ENCODE assay signal across 28 cellular contexts in the genomic region with DNA sequence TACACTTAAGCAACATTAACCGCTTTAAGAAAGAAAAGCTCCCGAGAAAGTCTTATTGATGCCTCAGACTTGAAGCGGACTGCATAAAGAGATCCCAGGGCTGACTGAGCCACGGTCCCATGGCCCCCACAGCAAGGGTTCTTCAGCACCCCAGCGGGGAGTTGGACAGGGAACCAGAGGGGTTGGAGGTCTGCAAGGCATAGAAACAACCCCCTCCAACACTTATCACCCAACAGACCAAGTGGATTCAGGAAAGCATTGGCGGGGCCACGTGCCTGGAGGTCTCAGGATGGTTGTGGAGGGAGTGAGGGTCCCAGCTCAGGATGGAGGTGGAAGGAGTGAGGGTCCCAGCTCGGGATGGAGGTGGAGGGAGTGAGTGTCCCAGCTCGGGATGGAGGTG.
"Had no signal": no experiment of that assay in that cellular context is flagged by ENCODE, and none has a peak within 500 bp of the region (broad histone marks: within the 10 kb centered on the region; RNA-seq: fewer than 3 reads in every experiment).

No MANE protein-coding gene starts in this region.

- H3K27ac Mint-ChIP-seq: activated CD8-positive, alpha-beta T cell treated with anti-CD3 and anti-CD28 coated beads, Interleukin-2, amount 10 ng/mL, durations not matched to agents 7 days and 5 days; activated naive CD4-positive, alpha-beta T cell treated with anti-CD3 and anti-CD28 coated beads, Interleukin-2, amount 50 U/mL, for 24 hours; activated T-helper 1 cell treated with anti-CD3 and anti-CD28 coated beads, Interleukin-12 subunit alpha, Interleukin-12 subunit beta, Interleukin-2, Interleukin-4 antibody, amounts not matched to agents 30 ng/mL and 10 ng/mL and 1 ng/mL, durations not matched to agents 14 hours and 24 hours and 36 hours; dendritic cell treated with granulocyte-macrophage colony-stimulating factor and Interleukin-4, amounts not matched to agents 40 ng/mL and 50 ng/mL, for 4 days; memory B cell; nephron; stimulated activated naive B cell treated with anti-CD40 and anti-IgM and Interleukin-4, amounts not matched to agents 10 μg/mL and 1 μg/mL and 100 μg/mL, for 72 hours; T-cell; T-helper 2 cell treated with Interferon-gamma antibody and Interleukin-4, amounts not matched to agents 5 μg/mL and 100 μg/mL, for 36 hours had no signal

- H3K36me3 ChIP-seq: cardiac muscle cell, sigmoid colon, upper lobe of left lung had no signal

- FAIRE-seq: endothelial cell of umbilical vein, frontal cortex, TTC549 had no signal

- H3K27ac ChIP-seq: body of pancreas, cardiac muscle cell, sigmoid colon, testis, upper lobe of left lung had no signal

- H3K36me3 Mint-ChIP-seq: activated naive CD4-positive, alpha-beta T cell treated with anti-CD3 and anti-CD28 coated beads, Interleukin-2, amount 50 U/mL, for 24 hours; memory B cell; stimulated activated naive B cell treated with anti-CD40 and anti-IgM and Interleukin-4, amounts not matched to agents 10 μg/mL and 1 μg/mL and 100 μg/mL, for 72 hours; T-cell had no signal

- H3K4me2 ChIP-seq: smooth muscle cell had no signal

- H3K27me3 Mint-ChIP-seq: activated naive CD4-positive, alpha-beta T cell treated with anti-CD3 and anti-CD28 coated beads, Interleukin-2, amount 50 U/mL, for 24 hours; dendritic cell treated with granulocyte-macrophage colony-stimulating factor and Interleukin-4, amounts not matched to agents 40 ng/mL and 50 ng/mL, for 4 days; memory B cell; stimulated activated naive B cell treated with anti-CD40 and anti-IgM and Interleukin-4, amounts not matched to agents 10 μg/mL and 1 μg/mL and 100 μg/mL, for 72 hours; T-cell had no signal

- H3K27me3 ChIP-seq: body of pancreas, cardiac muscle cell, sigmoid colon, testis, upper lobe of left lung had no signal

- H3K4me1 ChIP-seq: body of pancreas, sigmoid colon, testis, upper lobe of left lung had no signal

- H3K4me3 Mint-ChIP-seq: activated CD8-positive, alpha-beta T cell treated with anti-CD3 and anti-CD28 coated beads, Interleukin-2, amount 10 ng/mL, durations not matched to agents 7 days and 5 days; activated naive CD4-positive, alpha-beta T cell treated with anti-CD3 and anti-CD28 coated beads, Interleukin-2, amount 50 U/mL, for 24 hours; activated T-helper 1 cell treated with anti-CD3 and anti-CD28 coated beads, Interleukin-12 subunit alpha, Interleukin-12 subunit beta, Interleukin-2, Interleukin-4 antibody, amounts not matched to agents 30 ng/mL and 10 ng/mL and 1 ng/mL, durations not matched to agents 14 hours and 24 hours and 36 hours; dendritic cell treated with granulocyte-macrophage colony-stimulating factor and Interleukin-4, amounts not matched to agents 40 ng/mL and 50 ng/mL, for 4 days; memory B cell; nephron; stimulated activated naive B cell treated with anti-CD40 and anti-IgM and Interleukin-4, amounts not matched to agents 10 μg/mL and 1 μg/mL and 100 μg/mL, for 72 hours; T-cell; T-helper 2 cell treated with Interferon-gamma antibody and Interleukin-4, amounts not matched to agents 5 μg/mL and 100 μg/mL, for 36 hours had no signal

- DNase-seq: activated CD4-positive, alpha-beta T cell treated with anti-CD3 and anti-CD28 coated beads for 1 hour; activated CD4-positive, alpha-beta T cell treated with anti-CD3 and anti-CD28 coated beads, Interleukin-2, amount 50 U/mL, for 1 hour; activated CD8-positive, alpha-beta T cell treated with anti-CD3 and anti-CD28 coated beads, Interleukin-2, amount 10 ng/mL, durations not matched to agents 7 days and 5 days; activated gamma-delta T cell; anterior cingulate cortex; body of pancreas; effector CD8-positive, alpha-beta T cell; hippocampal formation; sigmoid colon; stimulated activated CD4-positive, alpha-beta T cell treated with anti-CD3 and anti-CD28 coated beads, Interleukin-15, amount 100 ng/mL, for 24 hours; stimulated activated CD4-positive, alpha-beta T cell treated with anti-CD3 and anti-CD28 coated beads, Interleukin-2, amount 100 ng/mL, for 48 hours; stimulated activated CD8-positive, alpha-beta memory T cell treated with anti-CD3 and anti-CD28 coated beads, Interleukin-4, amount 100 ng/mL, for 48 hours; stimulated activated naive B cell treated with anti-CD40 and anti-IgM and Interleukin-4, amounts not matched to agents 10 μg/mL and 1 μg/mL and 100 μg/mL, for 72 hours; T-cell; upper lobe of left lung had no signal

- H3K9me3 Mint-ChIP-seq: activated naive CD4-positive, alpha-beta T cell treated with anti-CD3 and anti-CD28 coated beads, Interleukin-2, amount 50 U/mL, for 24 hours; nephron had no signal

- H3K4me3 ChIP-seq: body of pancreas, cardiac muscle cell, sigmoid colon, smooth muscle cell, testis, upper lobe of left lung had no signal

- H3K4me1 Mint-ChIP-seq: activated naive CD4-positive, alpha-beta T cell treated with anti-CD3 and anti-CD28 coated beads, Interleukin-2, amount 50 U/mL, for 24 hours; memory B cell; stimulated activated naive B cell treated with anti-CD40 and anti-IgM and Interleukin-4, amounts not matched to agents 10 μg/mL and 1 μg/mL and 100 μg/mL, for 72 hours; T-cell had no signal

- ATAC-seq: activated CD8-positive, alpha-beta T cell treated with anti-CD3 and anti-CD28 coated beads, Interleukin-2, amount 10 ng/mL, durations not matched to agents 7 days and 5 days; body of pancreas; esophagus mucosa; stimulated activated naive B cell treated with anti-CD40 and anti-IgM and Interleukin-4, amounts not matched to agents 10 μg/mL and 1 μg/mL and 100 μg/mL, for 72 hours; T-cell had no signal

- H3K9me3 ChIP-seq: body of pancreas, sigmoid colon, testis, upper lobe of left lung had no signal
